In the genomic region with DNA sequence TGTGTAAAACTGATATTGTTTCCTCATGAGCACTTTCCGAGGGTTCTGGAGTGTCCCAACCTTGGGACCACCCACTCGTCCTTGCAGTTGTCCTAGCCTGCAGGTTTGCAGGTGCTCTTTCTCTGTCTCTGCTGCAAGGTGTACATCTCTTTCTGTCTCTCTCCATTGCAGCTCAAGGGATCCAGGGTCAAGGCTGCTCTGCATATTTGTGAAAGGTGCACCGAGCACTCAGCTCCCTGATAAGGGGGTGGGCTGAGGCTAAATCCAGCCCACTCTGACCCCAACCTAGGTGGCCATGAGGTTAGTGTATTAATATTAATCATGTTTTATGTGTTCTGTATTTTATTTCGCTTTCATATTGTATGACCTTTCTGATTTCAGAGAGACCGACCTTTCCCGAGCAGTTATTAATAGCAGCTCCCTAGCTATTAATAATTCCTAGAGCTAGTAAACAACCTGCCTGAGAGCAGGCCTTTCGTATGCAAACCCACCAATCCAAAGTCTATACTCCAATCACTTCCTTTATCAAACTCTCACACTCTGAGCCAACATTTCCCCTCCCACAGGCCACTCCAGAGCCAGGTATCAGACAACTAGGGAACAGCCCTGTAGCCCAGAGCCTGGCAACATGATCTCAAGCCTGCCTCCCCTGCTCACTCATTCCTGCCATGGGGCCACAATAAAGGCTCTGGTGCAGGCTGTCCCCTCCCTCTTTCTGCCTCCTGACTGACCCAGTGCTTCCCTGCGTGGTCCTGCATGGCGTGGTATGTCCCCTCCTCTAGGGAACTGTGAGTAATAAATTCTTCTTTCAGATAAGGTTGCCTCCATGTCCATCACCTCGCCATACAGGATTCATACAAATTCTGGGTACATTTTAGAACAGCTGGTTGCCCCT, we compare ENCODE assay signal across 23 cellular contexts.
A peak's percentile ranks its signal among the peaks of the same experiment; 100 is the strongest.
DNase-seq lines count a peak whose midpoint lies in the region; ATAC-seq, FAIRE-seq and TF ChIP-seq lines count a peak whose summit lies in the region.
"Had no signal": no experiment of that assay in that cellular context is flagged by ENCODE, and none has a peak within 500 bp of the region (broad histone marks: within the 10 kb centered on the region; RNA-seq: fewer than 3 reads in every experiment).

No MANE protein-coding gene starts in this region.

- H3K79me2 ChIP-seq in HepG2 (ENCODE audit: insufficient read depth, low read length): no peaks in the 10 kb centered on the region

- peaks cover 5% of the 10 kb centered on the region for H3K4me1 Mint-ChIP-seq in nephron progenitor cell

- peaks cover 4% of the 10 kb centered on the region; the same call in 1 of the 2 replicates for H4K20me1 ChIP-seq in HepG2 (ENCODE audit: insufficient read depth, low read length)

- WGBS in heart right ventricle, 2 donors: 62 to 63% methylated on average over 10 of the region's 10 CpGs
- WGBS in HepG2 (ENCODE audit: low lambda C conversion rate): 72% methylated on average over 10 of the region's 10 CpGs
- 20 to 60% (median 29%) methylated on average over 10 of the region's 10 CpGs for WGBS in small intestine, 3 donors
- 68 to 77% methylated on average over 10 of the region's 10 CpGs for WGBS in aorta, 2 donors

- no peak for TF ChIP-seq RAD21 in HepG2 (CRISPR knock-in tag; IDR thresholded peaks at IDR 0.05)

- FAIRE-seq in HepG2 (lab: Jason Lieb, UNC) (no peak), small intestine (lab: Jason Lieb, UNC) (no peak)
- FAIRE-seq: D721Med, GM12891 had no signal

- ATAC-seq in heart right ventricle (peak in 7 of 8 donors; percentile 69 to 88 (median 79)), HepG2 (peak; percentile 67), HG02759 (IDR thresholded peaks at IDR 0.05; ENCODE audit: unreplicated experiment) (no peak), aorta (ENCODE audit: low FRiP score) (no peak)
- ATAC-seq: CD8-positive, alpha-beta T cell; HCT116; K562 had no signal

- H3K4me1 ChIP-seq in duodenal mucosa (ENCODE audit: control insufficient read depth in 1 of 2, insufficient read depth in 2 of 2, low read length in 2 of 2) (peaks cover 12 to 33% of the 10 kb centered on the region in 2 donors), heart right ventricle (peaks cover 0 to 14% (median 10%) of the 10 kb centered on the region in 9 donors), HepG2 (ENCODE audit: insufficient read depth, low read length) (peaks cover 25% of the 10 kb centered on the region), small intestine (ENCODE audit: control insufficient read depth in 2 of 2, insufficient read depth in 1 of 2, low read depth in 1 of 2, low read length in 1 of 2) (peaks cover 3% of the 10 kb centered on the region in 2 donors), aorta (ENCODE audit: control insufficient read depth in 1 of 2, insufficient read depth in 2 of 2, low read length in 2 of 2) (no peaks in the 10 kb centered on the region)
- H3K4me1 ChIP-seq: BLaER1 treated with 17β-estradiol and CSF1 and Interleukin-3, amounts not matched to agents 10 nM and 100 nM; Peyer's patch had no signal

- in situ Hi-C loops in HepG2 (cut with HindIII; ENCODE audit: extremely low pct_ligation_motif_present, low pct_unique_long_range_greater_than_20kb): no loop called here

- peaks cover 14% of the 10 kb centered on the region for H3K27me3 Mint-ChIP-seq in nephron progenitor cell (ENCODE audit: low read depth, poor library complexity)

- TF ChIP-seq POLR2A in HepG2 (IDR thresholded peaks at IDR 0.05; ENCODE audit: insufficient read depth in 1 of 2, low read depth in 2 of 2, low read length in 2 of 2): no peak

- TF ChIP-seq EP300 in HepG2 (IDR thresholded peaks at IDR 0.05; ENCODE audit: low read depth in 2 of 2, low read length in 2 of 2) (no peak), HepG2 (CRISPR knock-in tag; IDR thresholded peaks at IDR 0.05; ENCODE audit: borderline replicate concordance) (no peak)

- peak overlapping the region in 1 of 2 donors; percentile 15 for H3K9ac ChIP-seq in duodenal mucosa (ENCODE audit: low read depth in 1 of 2, low read length in 2 of 2)
- H3K9ac ChIP-seq in HepG2 (ENCODE audit: insufficient read depth, low read depth, low read length): no peak overlapping the region
- H3K9ac ChIP-seq: BLaER1 treated with 17β-estradiol and CSF1 and Interleukin-3, amounts not matched to agents 10 nM and 100 nM had no signal

- peak overlapping the region; percentile 31 to 37 for H3K4me3 ChIP-seq in duodenal mucosa (ENCODE audit: low read depth in 1 of 2, low read length in 2 of 2)
- no peak overlapping the region for H3K4me3 ChIP-seq in heart right ventricle
- H3K4me3 ChIP-seq in HepG2 (replicated peaks in 1 of 3; ENCODE audit: insufficient read depth in 1 of 3, low read depth in 2 of 3, low read length in 3 of 3): no peak overlapping the region
- H3K4me3 ChIP-seq in small intestine (ENCODE audit: low read depth in 1 of 2, low read length in 2 of 2): no peak overlapping the region
- H3K4me3 ChIP-seq in aorta (ENCODE audit: low read length in 2 of 2): no peak overlapping the region
- H3K4me3 ChIP-seq: BLaER1 treated with 17β-estradiol and CSF1 and Interleukin-3, amounts not matched to agents 10 nM and 100 nM; K562; Peyer's patch had no signal

- no peak overlapping the region for H2AFZ ChIP-seq in HepG2 (ENCODE audit: low read length)

- no peaks in the 10 kb centered on the region for H3K9me3 Mint-ChIP-seq in nephron progenitor cell
- H3K9me3 Mint-ChIP-seq: CD8-positive, alpha-beta T cell had no signal

- no peak for DNase-seq in heart right ventricle
- DNase-seq in HepG2 (ENCODE audit: low spot score): no peak
- DNase-seq in small intestine: peak; percentile 96
- no peak for DNase-seq in nephron progenitor cell
- DNase-seq in aorta: no peak
- no peak for DNase-seq in kidney tubule cell (ENCODE audit: low spot score)
- DNase-seq: GOT3; NCI-H1105 treated with DMSO at 0.1 percent for 48 hours; NCI-H1694; NCI-H2107; NCI-H510A; NCI-H748 treated with DMSO at 0.1 percent for 48 hours; NK-92 treated with Interleukin-12 subunit alpha and Interleukin-12 subunit beta, amount 100 ng/mL, for 24 hours; Peyer's patch; SHP77 had no signal

- no peak overlapping the region for H3K27ac Mint-ChIP-seq in nephron progenitor cell
- H3K27ac Mint-ChIP-seq: CD8-positive, alpha-beta T cell had no signal

- TF ChIP-seq CTCF in heart right ventricle (IDR thresholded peaks at IDR 0.05) (no peak), HepG2 (CRISPR knock-in tag; IDR thresholded peaks at IDR 0.05) (no peak), nephron progenitor cell (IDR thresholded peaks at IDR 0.05) (no peak)

- H3K27me3 ChIP-seq in duodenal mucosa (ENCODE audit: control insufficient read depth in 1 of 2, insufficient read depth in 2 of 2, low read length in 2 of 2) (no peaks in the 10 kb centered on the region), heart right ventricle (no peaks in the 10 kb centered on the region), HepG2 (ENCODE audit: control insufficient read depth in 1 of 2, insufficient read depth in 2 of 2, low read length in 2 of 2) (no peaks in the 10 kb centered on the region), small intestine (ENCODE audit: control insufficient read depth in 2 of 2, insufficient read depth in 2 of 2, low read length in 2 of 2) (no peaks in the 10 kb centered on the region), aorta (ENCODE audit: control insufficient read depth in 1 of 2, insufficient read depth in 2 of 2, low read length in 1 of 2) (no peaks in the 10 kb centered on the region)
- H3K27me3 ChIP-seq: BLaER1 treated with 17β-estradiol and CSF1 and Interleukin-3, amounts not matched to agents 10 nM and 100 nM; Peyer's patch had no signal

- H3K27ac ChIP-seq in duodenal mucosa (ENCODE audit: low read depth, low read length): peak overlapping the region; percentile 22
- H3K27ac ChIP-seq in heart right ventricle: peak overlapping the region in 9 of 10 donors; percentile 44 to 69 (median 61)
- peak overlapping the region; percentile 23 for H3K27ac ChIP-seq in HepG2 (ENCODE audit: extremely low read length, insufficient read depth, low read length)
- H3K27ac ChIP-seq in small intestine (ENCODE audit: low read depth in 1 of 2, low read length in 1 of 2): peak overlapping the region; percentile 43 to 62
- no peak overlapping the region for H3K27ac ChIP-seq in aorta (ENCODE audit: low read depth in 1 of 2, low read length in 2 of 2)
- H3K27ac ChIP-seq: BLaER1 treated with 17β-estradiol and CSF1 and Interleukin-3, amounts not matched to agents 10 nM and 100 nM; Peyer's patch had no signal

- no peaks in the 10 kb centered on the region for H3K36me3 Mint-ChIP-seq in nephron progenitor cell (ENCODE audit: low read depth)
- H3K36me3 Mint-ChIP-seq: CD8-positive, alpha-beta T cell had no signal

- H3K4me2 ChIP-seq in HepG2 (ENCODE audit: low read depth, low read length): no peak overlapping the region
- H3K4me2 ChIP-seq: BLaER1 treated with 17β-estradiol and CSF1 and Interleukin-3, amounts not matched to agents 10 nM and 100 nM had no signal

- CTCF ChIA-PET in HepG2 (lab: Yijun Ruan, JAX; ENCODE audit: low intra/inter-chr PET ratio, low total read pairs): no interaction called here

- no peaks in the 10 kb centered on the region for H3K36me3 ChIP-seq in duodenal mucosa (ENCODE audit: control insufficient read depth in 1 of 2, insufficient read depth in 2 of 2, low read length in 2 of 2)
- H3K36me3 ChIP-seq in heart right ventricle: no peaks in the 10 kb centered on the region
- peaks cover 12 to 57% of the 10 kb centered on the region in 2 experiments; a peak in 4 of 5 replicates for H3K36me3 ChIP-seq in HepG2 (replicated peaks in 1 of 2; ENCODE audit: control insufficient read depth in 1 of 2, insufficient read depth in 2 of 2, low read length in 2 of 2)
- no peaks in the 10 kb centered on the region for H3K36me3 ChIP-seq in small intestine (ENCODE audit: control insufficient read depth in 2 of 2, insufficient read depth in 2 of 2, low read length in 2 of 2)
- H3K36me3 ChIP-seq in aorta (ENCODE audit: control insufficient read depth in 1 of 2, insufficient read depth in 2 of 2, low read length in 1 of 2): no peaks in the 10 kb centered on the region
- H3K36me3 ChIP-seq: Peyer's patch had no signal

- no TSS peak for BruUV-seq in HepG2 (replicated peaks; lab: Mats Ljungman, UMichigan)

- intact Hi-C loops in heart right ventricle (cut with DNase I): loop anchor here in 2 of 10 donors (5.0 kb wide), 1 partner anchor 45 kb away; no protein-coding TSS in a partner anchor
- intact Hi-C loops in HepG2 (cut with micrococcal nuclease; ENCODE audit: unreplicated experiment): loop anchor here (5.0 kb wide), 1 partner anchor 70 kb away; no protein-coding TSS in a partner anchor
- intact Hi-C loops in aorta (cut with DNase I): no loop called here

- POLR2A ChIA-PET in HepG2 (lab: Yijun Ruan, JAX): interaction anchor here (0.7 kb wide), 1 partner anchor 59 kb away, joined by 3 read pairs; no protein-coding TSS in a partner anchor

- no peak overlapping the region for H3K4me3 Mint-ChIP-seq in nephron progenitor cell
- H3K4me3 Mint-ChIP-seq: CD8-positive, alpha-beta T cell had no signal

- H3K9me3 ChIP-seq in duodenal mucosa (ENCODE audit: control insufficient read depth in 1 of 2, low read length in 2 of 2) (no peaks in the 10 kb centered on the region), heart right ventricle (no peaks in the 10 kb centered on the region), HepG2 (ENCODE audit: low read length) (no peaks in the 10 kb centered on the region), small intestine (ENCODE audit: control insufficient read depth, low read depth) (no peaks in the 10 kb centered on the region), aorta (ENCODE audit: control insufficient read depth, low read length) (no peaks in the 10 kb centered on the region)
- H3K9me3 ChIP-seq: BLaER1 treated with 17β-estradiol and CSF1 and Interleukin-3, amounts not matched to agents 10 nM and 100 nM; Peyer's patch had no signal

Comparison
In these comparisons a context has a peak if more than half of its experiments do, and no peak if none do; other contexts are left out.
1. H3K27ac ChIP-seq: peak in duodenal mucosa (single experiment), heart right ventricle (9 of 10), HepG2 (single experiment) and small intestine (2 of 2); none in aorta (0 of 2).
2. H3K4me3 ChIP-seq: peak in duodenal mucosa (2 of 2); none in heart right ventricle (0 of 10), HepG2 (0 of 3), small intestine (0 of 2) and aorta (0 of 2).
3. ATAC-seq: peak in heart right ventricle (7 of 8) and HepG2 (single experiment); none in HG02759 (single experiment) and aorta (single experiment).